1 cellular context compared by ENCODE assay signal in genomic region chr10:97960269-97960869, GRCh38.
A peak's percentile ranks its signal among the peaks of the same experiment; 100 is the strongest.
TF ChIP-seq lines count a peak whose summit lies in the region.

No MANE protein-coding gene starts in this region.

TF ChIP-seq in A549, 52 proteins besides CTCF, POLR2A, EP300 and RAD21 (continued from another document):
- TF ChIP-seq REST (IDR thresholded peaks at IDR 0.05), result peak; percentile 82
